ENCODE assay signal across 13 cellular contexts in genomic region chr2:220224711-220225519, GRCh38.
DNase-seq lines count a peak whose midpoint lies in the region; ATAC-seq and TF ChIP-seq lines count a peak whose summit lies in the region.
"Had no signal": no experiment of that assay in that cellular context is flagged by ENCODE, and none has a peak within 500 bp of the region (broad histone marks: within the 10 kb centered on the region; RNA-seq: fewer than 3 reads in every experiment).

No MANE protein-coding gene starts in this region.

- no peaks in the 10 kb centered on the region for H3K27me3 ChIP-seq in foreskin keratinocyte

- ATAC-seq in SK-N-SH treated with all-trans-retinoic acid at 6 μM for 48 hours = peak; percentile 71
- peak; percentile 84 for ATAC-seq in foreskin keratinocyte

- TF ChIP-seq CTCF in foreskin keratinocyte (conservative IDR thresholded peaks at IDR 0.05) = peak; percentile 33

- DNase-seq in NCI-H748 (lab: John Stamatoyannopoulos, UW; ENCODE audit: unreplicated experiment) (peak; percentile 19), NCI-H748 treated with DMSO at 0.1 percent for 48 hours (lab: John Stamatoyannopoulos, UW) (no peak), foreskin keratinocyte (peak; percentile 87 to 93), stromal cell of bone marrow (ENCODE audit: low read depth) (peak; percentile 45), HUDEP-2 (lab: John Stamatoyannopoulos, UW; ENCODE audit: unreplicated experiment in 76 of 76) (no peak), NCI-H82 (lab: John Stamatoyannopoulos, UW) (no peak), NCI-H526 treated with DMSO at 0.1 percent for 48 hours (lab: John Stamatoyannopoulos, UW) (no peak)
- DNase-seq: 8988T; NCI-H1930; OCI-M1; stimulated activated CD4-positive, alpha-beta T cell treated with anti-CD3 and anti-CD28 coated beads, Interleukin-2, amount 100 ng/mL, for 24 hours; stimulated activated naive CD4-positive, alpha-beta T cell treated with Interleukin-2 at 50 U/mL for 16 hours had no signal

- peak overlapping the region; percentile 1 for H3K27ac ChIP-seq in foreskin keratinocyte

- H3K4me1 ChIP-seq in foreskin keratinocyte = peaks cover 24% of the 10 kb centered on the region

TF ChIP-seq in SK-N-SH treated with all-trans-retinoic acid at 6 μM for 48 hours, 23 proteins besides CTCF, POLR2A, EP300 and RAD21:
- TF ChIP-seq ISL1 (CRISPR knock-in tag; IDR thresholded peaks at IDR 0.05) (peak; percentile 95), PATZ1 (CRISPR knock-in tag; IDR thresholded peaks at IDR 0.05; ENCODE audit: borderline replicate concordance) (no peak), CSDC2 (CRISPR knock-in tag; IDR thresholded peaks at IDR 0.05) (peak; percentile 59; the same call in 1 of the 2 replicates)

Comparison
In these comparisons a context has a peak if more than half of its experiments do, and no peak if none do; other contexts are left out.
1. DNase-seq: peak in NCI-H748 (single experiment), foreskin keratinocyte (2 of 2) and stromal cell of bone marrow (single experiment); none in NCI-H748 treated with DMSO at 0.1 percent for 48 hours (single experiment), HUDEP-2 (0 of 76), NCI-H82 (single experiment) and NCI-H526 treated with DMSO at 0.1 percent for 48 hours (single experiment).